Comparison of ENCODE assay signal across 1 cellular context in the genomic region with DNA sequence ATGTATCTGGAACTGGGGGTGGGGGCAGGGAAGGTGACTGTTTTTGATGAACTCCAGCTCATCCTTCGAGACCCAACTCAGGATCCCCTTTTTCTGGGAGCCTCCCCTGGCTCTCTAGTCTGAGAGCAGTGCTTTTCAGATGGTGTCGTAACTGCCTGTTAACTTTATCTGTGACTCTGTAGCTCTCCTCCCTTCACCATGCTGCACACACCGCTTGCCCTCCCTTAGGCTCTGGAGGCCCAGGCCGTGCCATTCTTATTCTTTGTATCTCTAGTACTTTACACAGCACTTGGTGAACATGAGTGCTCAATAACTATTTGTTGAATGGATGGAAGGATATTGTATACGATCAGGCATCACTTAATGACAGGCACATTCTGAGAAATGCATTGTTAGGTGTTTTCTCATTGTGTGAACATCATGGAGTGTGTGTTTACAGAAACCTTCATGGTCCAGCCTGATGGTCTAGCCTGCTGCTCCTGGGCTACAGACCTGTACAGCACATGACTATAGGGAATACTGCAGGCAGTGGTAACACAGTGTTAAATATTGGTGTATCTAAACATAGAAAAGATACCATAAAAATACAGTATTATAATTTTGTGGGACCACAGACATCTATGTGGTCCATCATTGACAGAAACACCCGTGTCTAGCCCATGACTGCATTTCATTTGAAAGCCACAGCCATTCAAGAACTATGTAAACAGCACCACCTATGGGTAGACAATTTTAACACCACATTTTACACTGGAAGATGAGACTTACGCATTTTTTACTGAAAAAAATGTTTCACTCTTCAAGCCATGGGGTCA.
TF ChIP-seq lines count a peak whose summit lies in the region.

No MANE protein-coding gene starts in this region.

TF ChIP-seq in SK-N-SH treated with all-trans-retinoic acid at 6 μM for 48 hours, 23 proteins besides CTCF, POLR2A, EP300 and RAD21 (continued from another document):
- TF ChIP-seq POU6F1 (CRISPR knock-in tag; IDR thresholded peaks at IDR 0.05; ENCODE audit: borderline replicate concordance, low read depth), result no peak
- no peak for TF ChIP-seq TOX (CRISPR knock-in tag; IDR thresholded peaks at IDR 0.05; ENCODE audit: borderline replicate concordance)
- no peak for TF ChIP-seq CREB5 (CRISPR knock-in tag; IDR thresholded peaks at IDR 0.05; ENCODE audit: low read depth)
- TF ChIP-seq ZFP3 (CRISPR knock-in tag; IDR thresholded peaks at IDR 0.05), result no peak
- TF ChIP-seq ARNTL (CRISPR knock-in tag; IDR thresholded peaks at IDR 0.05; ENCODE audit: borderline replicate concordance, low read depth), result no peak
- TF ChIP-seq ZFP30 (CRISPR knock-in tag; IDR thresholded peaks at IDR 0.05), result no peak
- TF ChIP-seq ZC3H10 (CRISPR knock-in tag; IDR thresholded peaks at IDR 0.05), result no peak
- TF ChIP-seq ZNF8 (CRISPR knock-in tag; IDR thresholded peaks at IDR 0.05), result no peak
